9 cellular contexts compared by ENCODE assay signal in the genomic region with DNA sequence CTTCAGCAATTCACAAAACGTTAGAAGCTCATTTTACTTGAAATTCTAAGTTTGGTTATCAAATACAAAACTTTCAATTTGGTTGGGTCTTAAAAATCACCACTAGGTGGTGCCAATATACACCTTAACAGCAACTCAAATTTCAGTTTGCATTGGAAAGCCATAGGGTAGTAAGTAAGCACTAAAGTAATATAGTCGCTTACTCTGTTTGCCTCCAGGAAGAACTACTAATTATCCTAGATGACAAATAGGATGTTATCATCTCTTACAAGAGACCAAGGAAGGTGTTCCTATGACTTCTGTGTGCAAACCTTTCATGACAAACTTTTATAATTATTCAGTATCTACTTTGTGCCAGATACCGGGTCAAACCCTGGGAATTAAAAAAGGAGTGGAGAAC.
DNase-seq lines count a peak whose midpoint lies in the region; ATAC-seq, FAIRE-seq and TF ChIP-seq lines count a peak whose summit lies in the region.
"Had no signal": no experiment of that assay in that cellular context is flagged by ENCODE, and none has a peak within 500 bp of the region (broad histone marks: within the 10 kb centered on the region; RNA-seq: fewer than 3 reads in every experiment).

No MANE protein-coding gene starts in this region.

- H3K4me1 ChIP-seq in adrenal gland (replicated peaks in 1 of 2): peaks cover 5 to 6% of the 10 kb centered on the region in 2 donors
- no peaks in the 10 kb centered on the region for H3K4me1 ChIP-seq in small intestine (ENCODE audit: control insufficient read depth in 2 of 2, insufficient read depth in 1 of 2, low read depth in 1 of 2, low read length in 1 of 2)
- H3K4me1 ChIP-seq: HAP-1 had no signal

- no peak overlapping the region for H3K4me3 ChIP-seq in adrenal gland
- no peak overlapping the region for H3K4me3 ChIP-seq in small intestine (ENCODE audit: low read depth in 1 of 2, low read length in 2 of 2)
- H3K4me3 ChIP-seq: HAP-1 had no signal

- no peak for TF ChIP-seq POLR2A in adrenal gland (IDR thresholded peaks at IDR 0.05)

- DNase-seq in AML-193 (lab: John Stamatoyannopoulos, UW) (peak; percentile 83 to 85), GM19240 (ENCODE audit: insufficient read length, low spot score) (peak; percentile 19), NCI-H2227 (lab: John Stamatoyannopoulos, UW; ENCODE audit: unreplicated experiment) (peak; percentile 65), adrenal gland (no peak), left ventricle myocardium superior (no peak), small intestine (peak; percentile 77)

- H3K27me3 ChIP-seq in adrenal gland (no peaks in the 10 kb centered on the region), small intestine (ENCODE audit: control insufficient read depth in 2 of 2, insufficient read depth in 2 of 2, low read length in 2 of 2) (no peaks in the 10 kb centered on the region)

- H3K27ac ChIP-seq in adrenal gland (no peak overlapping the region), small intestine (ENCODE audit: low read depth in 1 of 2, low read length in 1 of 2) (peak overlapping the region in 1 of 2 donors; percentile 5)

- no peaks in the 10 kb centered on the region for H3K36me3 ChIP-seq in adrenal gland (replicated peaks in 1 of 2)
- peaks cover 0 to 2% of the 10 kb centered on the region in 2 donors for H3K36me3 ChIP-seq in small intestine (ENCODE audit: control insufficient read depth in 2 of 2, insufficient read depth in 2 of 2, low read length in 2 of 2)
- H3K36me3 ChIP-seq: HAP-1 had no signal

- WGBS in adrenal gland, 4 donors: 4 to 35% (median 26%) methylated on average over 3 of the region's 3 CpGs
- 2 to 21% (median 3%) methylated on average over 3 of the region's 3 CpGs for WGBS in small intestine, 3 donors

- intact Hi-C loops in adrenal gland (cut with DNase I) (loop anchor here (2.0 to 10.0 kb wide), 2 partner anchors 93 to 121 kb away; a partner anchor contains a TSS), left ventricle myocardium superior (cut with micrococcal nuclease) (loop anchor here (10.0 kb wide), 2 partner anchors 91 to 121 kb away; a partner anchor contains a TSS)

- H3K9me3 ChIP-seq in adrenal gland (replicated peaks in 1 of 3) (no peaks in the 10 kb centered on the region), small intestine (ENCODE audit: control insufficient read depth, low read depth) (no peaks in the 10 kb centered on the region)
- H3K9me3 ChIP-seq: HAP-1 had no signal

- peak; percentile 41 for ATAC-seq in left ventricle myocardium superior
- ATAC-seq in GM18870 (IDR thresholded peaks at IDR 0.05; ENCODE audit: unreplicated experiment): no peak
- no peak for ATAC-seq in HG02610 (IDR thresholded peaks at IDR 0.05; ENCODE audit: unreplicated experiment)

- TF ChIP-seq CTCF in adrenal gland (IDR thresholded peaks at IDR 0.05): peak; percentile 69 to 90 (median 86)

- peak; percentile 90 for FAIRE-seq in small intestine (lab: Jason Lieb, UNC)

Comparison
In these comparisons a context has a peak if more than half of its experiments do, and no peak if none do; other contexts are left out.
1. DNase-seq: peak in AML-193 (2 of 2), GM19240 (single experiment), NCI-H2227 (single experiment) and small intestine (single experiment); none in adrenal gland (0 of 7) and left ventricle myocardium superior (single experiment).